ENCODE assay signal across 24 cellular contexts in the genomic region with DNA sequence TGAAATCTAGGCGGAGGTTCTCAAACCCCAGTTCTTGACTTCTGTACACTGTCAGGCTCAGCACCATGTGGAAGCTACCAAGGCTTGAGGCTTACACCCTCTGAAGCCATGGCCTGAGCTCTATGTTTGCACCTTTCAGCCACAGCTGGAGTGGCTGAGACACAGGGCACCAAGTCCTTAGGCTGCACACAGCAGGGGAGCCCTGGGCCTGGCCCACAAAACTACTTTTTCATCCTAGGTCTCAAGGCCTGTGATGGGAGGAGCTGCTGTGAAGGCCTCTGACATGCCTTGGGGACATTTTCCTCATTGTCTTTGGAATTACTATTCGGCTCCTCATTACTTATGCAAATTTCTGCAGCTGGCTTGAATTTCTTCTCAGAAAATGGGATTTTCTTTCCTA.
"Had no signal": no experiment of that assay in that cellular context is flagged by ENCODE, and none has a peak within 500 bp of the region (broad histone marks: within the 10 kb centered on the region; RNA-seq: fewer than 3 reads in every experiment).

No MANE protein-coding gene starts in this region.

- H3K36me3 ChIP-seq: neural progenitor cell, ovary, right lobe of liver, sigmoid colon, stomach, thoracic aorta, thyroid gland, tibial nerve, upper lobe of left lung, vagina had no signal

- H3K4me3 ChIP-seq: neural progenitor cell, ovary, psoas muscle, right lobe of liver, sigmoid colon, stomach, thoracic aorta, thyroid gland, tibial nerve, upper lobe of left lung, vagina had no signal

- H3K79me2 ChIP-seq: parathyroid adenoma had no signal

- ATAC-seq: natural killer cell; psoas muscle; right cardiac atrium; right lobe of liver; stimulated activated effector memory CD8-positive, alpha-beta T cell treated with anti-CD3 and anti-CD28 coated beads, Interleukin-12 subunit alpha, Interleukin-12 subunit beta, amount 100 ng/mL, for 72 hours; stimulated activated naive B cell treated with anti-CD40 and anti-IgM and Interleukin-4, amounts not matched to agents 10 μg/mL and 1 μg/mL and 100 μg/mL, for 72 hours had no signal

- H3K9ac ChIP-seq: neural progenitor cell, parathyroid adenoma had no signal

- H3K27me3 ChIP-seq: neural progenitor cell, ovary, right lobe of liver, sigmoid colon, stomach, thyroid gland, tibial nerve, upper lobe of left lung, vagina had no signal

- H3K4me2 ChIP-seq: neural progenitor cell had no signal

- H3K4me1 ChIP-seq: neural progenitor cell, parathyroid adenoma, psoas muscle, right lobe of liver, sigmoid colon, stomach, thyroid gland, tibial nerve, upper lobe of left lung, vagina had no signal

- DNase-seq: natural killer cell; occipital lobe; ovary; psoas muscle; right cardiac atrium; right lobe of liver; sigmoid colon; small intestine; stimulated activated CD4-positive, alpha-beta T cell treated with anti-CD3 and anti-CD28 coated beads, Interleukin-15, amount 100 ng/mL, for 24 hours; stimulated activated CD4-positive, alpha-beta T cell treated with anti-CD3 and anti-CD28 coated beads, Interleukin-2, amount 100 ng/mL, for 24 hours; stimulated activated CD4-positive, alpha-beta T cell treated with anti-CD3 and anti-CD28 coated beads, Interleukin-2, amount 100 ng/mL, for 48 hours; stimulated activated CD4-positive, alpha-beta T cell treated with anti-CD3 and anti-CD28 coated beads, Interleukin-4, amount 100 ng/mL, for 24 hours; stimulated activated naive B cell treated with anti-CD40 and anti-IgM and Interleukin-4, amounts not matched to agents 10 μg/mL and 1 μg/mL and 100 μg/mL, for 72 hours; stimulated activated naive CD4-positive, alpha-beta T cell treated with Interleukin-2 at 50 U/mL for 16 hours; stomach; thyroid gland; trophoblast cell; upper lobe of left lung had no signal

- H3K27ac ChIP-seq: neural progenitor cell, ovary, parathyroid adenoma, psoas muscle, right lobe of liver, sigmoid colon, stomach, thoracic aorta, thyroid gland, tibial nerve, upper lobe of left lung, vagina had no signal
